In genomic region chr10:69451209-69451783, GRCh38 we compare ENCODE assay signal across 8 cellular contexts. TPM values are rescaled to one million over a fixed set of nuclear protein-coding genes. Genes with fewer than 3 reads are reported as not detected.
DNase-seq lines count a peak whose midpoint lies in the region; ATAC-seq and TF ChIP-seq lines count a peak whose summit lies in the region.

Gene TSPAN15 (plus strand): TSS chr10:69451465. CDS start chr10:69451595, 130 bp downstream.

- peak within 1 kb of the TSS in 1 of 2 donors; percentile 61 for H3K27ac Mint-ChIP-seq in natural killer cell
- H3K27ac Mint-ChIP-seq in stimulated activated memory B cell treated with anti-CD40 and anti-IgM and Interleukin-4, amounts not matched to agents 10 μg/mL and 1 μg/mL and 100 μg/mL, for 72 hours: no peak within 1 kb of the TSS

- no peak for TF ChIP-seq EP300 in Ishikawa (IDR thresholded peaks at IDR 0.05; ENCODE audit: borderline replicate concordance)

- TF ChIP-seq CTCF in RWPE1 (conservative IDR thresholded peaks at IDR 0.05; ENCODE audit: low read depth) (no peak), natural killer cell (IDR thresholded peaks at IDR 0.05) (no peak)

- H3K36me3 Mint-ChIP-seq in natural killer cell: no peaks in the 10 kb centered on the region
- H3K36me3 Mint-ChIP-seq in stimulated activated memory B cell treated with anti-CD40 and anti-IgM and Interleukin-4, amounts not matched to agents 10 μg/mL and 1 μg/mL and 100 μg/mL, for 72 hours: no peaks in the 10 kb centered on the region

- peak within 1 kb of the TSS; percentile 95 for H3K4me3 Mint-ChIP-seq in natural killer cell
- H3K4me3 Mint-ChIP-seq in stimulated activated memory B cell treated with anti-CD40 and anti-IgM and Interleukin-4, amounts not matched to agents 10 μg/mL and 1 μg/mL and 100 μg/mL, for 72 hours: peak within 1 kb of the TSS; percentile 90

- intact Hi-C loops in natural killer cell (cut with micrococcal nuclease): no loop called here

- TF ChIP-seq RAD21 in Ishikawa (IDR thresholded peaks at IDR 0.05; ENCODE audit: low read depth): no peak

- H3K27ac ChIP-seq in RWPE1: peak within 1 kb of the TSS; percentile 5; the same call in 1 of the 2 replicates

- DNase-seq in C1 segment of cervical spinal cord (lab: John Stamatoyannopoulos, UW): peak; percentile 34 to 96 (median 90)
- DNase-seq in RWPE1 (ENCODE audit: low spot score): peak; percentile 92
- DNase-seq in activated T-helper 9 cell treated with anti-CD3 and anti-CD28 coated beads, Interleukin-2, amount 50 U/mL, for 16 hours (ENCODE audit: low read depth): peak; percentile 78
- DNase-seq in fibroblast of the conjunctiva (ENCODE audit: low read depth): peak; percentile 23
- DNase-seq in natural killer cell: peak; percentile 43

- CTCF ChIA-PET in RWPE1 (lab: Yijun Ruan, JAX): interaction anchor here (0.6 to 1.0 kb wide), 3 partner anchors 12 to 56 kb away, joined by 3 to 4 read pairs (median 3); no protein-coding TSS in a partner anchor

- ATAC-seq in GM21367 (IDR thresholded peaks at IDR 0.05; ENCODE audit: unreplicated experiment): peak; percentile 64
- ATAC-seq in natural killer cell: peak; percentile 80 to 95 (median 93)
- peak; percentile 87 for ATAC-seq in stimulated activated memory B cell treated with anti-CD40 and anti-IgM and Interleukin-4, amounts not matched to agents 10 μg/mL and 1 μg/mL and 100 μg/mL, for 72 hours

- H3K27me3 Mint-ChIP-seq in natural killer cell (ENCODE audit: low read depth in 2 of 2): peaks cover 10 to 16% of the 10 kb centered on the region in 2 donors
- peaks cover 56% of the 10 kb centered on the region for H3K27me3 Mint-ChIP-seq in stimulated activated memory B cell treated with anti-CD40 and anti-IgM and Interleukin-4, amounts not matched to agents 10 μg/mL and 1 μg/mL and 100 μg/mL, for 72 hours

- POLR2A ChIA-PET in RWPE1 (lab: Yijun Ruan, JAX; ENCODE audit: low non-redundant PET): no interaction called here

- peaks cover 5 to 16% of the 10 kb centered on the region in 2 donors for H3K4me1 Mint-ChIP-seq in natural killer cell
- H3K4me1 Mint-ChIP-seq in stimulated activated memory B cell treated with anti-CD40 and anti-IgM and Interleukin-4, amounts not matched to agents 10 μg/mL and 1 μg/mL and 100 μg/mL, for 72 hours: peaks cover 17% of the 10 kb centered on the region

- H3K9me3 Mint-ChIP-seq in natural killer cell: no peaks in the 10 kb centered on the region
- no peaks in the 10 kb centered on the region for H3K9me3 Mint-ChIP-seq in stimulated activated memory B cell treated with anti-CD40 and anti-IgM and Interleukin-4, amounts not matched to agents 10 μg/mL and 1 μg/mL and 100 μg/mL, for 72 hours

TF ChIP-seq in Ishikawa, 13 proteins besides CTCF, POLR2A, EP300 and RAD21:
- TF ChIP-seq CEBPB (IDR thresholded peaks at IDR 0.05) (no peak), FOXM1 (IDR thresholded peaks at IDR 0.05; ENCODE audit: borderline replicate concordance, low read depth) (no peak), YY1 (IDR thresholded peaks at IDR 0.05; ENCODE audit: low read depth) (no peak), CREB1 (IDR thresholded peaks at IDR 0.05; ENCODE audit: low read depth) (0 out of 2 replicates have a peak, but pooled peaks have one; percentile 11), TCF12 (IDR thresholded peaks at IDR 0.05; ENCODE audit: low read depth) (no peak), MAX (IDR thresholded peaks at IDR 0.05) (no peak; the same call in 1 of the 2 replicates), USF1 (IDR thresholded peaks at IDR 0.05) (no peak), EGR1 (IDR thresholded peaks at IDR 0.05) (peak; percentile 56; the same call in 1 of the 2 replicates), ZBTB7A (IDR thresholded peaks at IDR 0.05; ENCODE audit: low read depth) (peak; percentile 81; the same call in 1 of the 2 replicates), TAF1 (IDR thresholded peaks at IDR 0.05; ENCODE audit: low read depth) (peak; percentile 11; the same call in 1 of the 2 replicates), NFIC (IDR thresholded peaks at IDR 0.05) (no peak), TEAD4 (IDR thresholded peaks at IDR 0.05) (no peak), REST (IDR thresholded peaks at IDR 0.05; ENCODE audit: low read depth) (no peak)

RNA-seq across cellular contexts. Expression of gene TSPAN15, which starts in this region (rescaled TPM):
- 1 to 10 TPM; 1.3 to 3.9 (median 2.1) TPM for total RNA-seq in natural killer cell

Comparison
In these comparisons a context has a peak if more than half of its experiments do, and no peak if none do; other contexts are left out.
1. Peak in every context shown above with its lines: DNase-seq, ATAC-seq and H3K27ac ChIP-seq.
2. DNase-seq: peak in every context shown above with its lines; median percentile 92 in RWPE1; 90 in C1 segment of cervical spinal cord; 78 in activated T-helper 9 cell treated with anti-CD3 and anti-CD28 coated beads, Interleukin-2, amount 50 U/mL, for 16 hours; 43 in natural killer cell; 23 in fibroblast of the conjunctiva.